16 cellular contexts compared by ENCODE assay signal in genomic region chr14:85731198-85731597, GRCh38.
A peak's percentile ranks its signal among the peaks of the same experiment; 100 is the strongest.
DNase-seq lines count a peak whose midpoint lies in the region; FAIRE-seq and TF ChIP-seq lines count a peak whose summit lies in the region.
"Had no signal": no experiment of that assay in that cellular context is flagged by ENCODE, and none has a peak within 500 bp of the region (broad histone marks: within the 10 kb centered on the region; RNA-seq: fewer than 3 reads in every experiment).

No MANE protein-coding gene starts in this region.

- FAIRE-seq in D721Med (lab: Jason Lieb, UNC) = no peak
- FAIRE-seq: GM18507 had no signal

- H3K36me3 Mint-ChIP-seq in mesothelial cell of epicardium = no peaks in the 10 kb centered on the region
- H3K36me3 Mint-ChIP-seq: activated naive CD4-positive, alpha-beta T cell treated with anti-CD3 and anti-CD28 coated beads, Interleukin-2, amount 50 U/mL, for 24 hours had no signal

- no peak overlapping the region for H3K27ac Mint-ChIP-seq in mesothelial cell of epicardium
- H3K27ac Mint-ChIP-seq: activated naive CD4-positive, alpha-beta T cell treated with anti-CD3 and anti-CD28 coated beads, Interleukin-2, amount 50 U/mL, for 24 hours; stimulated activated naive CD8-positive, alpha-beta T cell treated with anti-CD3 and anti-CD28 coated beads, Interleukin-15, Interleukin-2, amounts not matched to agents 100 ng/mL and 50 ng/mL, for 24 hours had no signal

- TF ChIP-seq CTCF in foreskin fibroblast (IDR thresholded peaks at IDR 0.05; ENCODE audit: low read depth, low read length) (no peak), mesothelial cell of epicardium (IDR thresholded peaks at IDR 0.05; ENCODE audit: unreplicated experiment) (no peak), D721Med (IDR thresholded peaks at IDR 0.05; ENCODE audit: insufficient read depth, missing control alignments) (no peak)

- no peak overlapping the region for H3K4me3 Mint-ChIP-seq in mesothelial cell of epicardium
- H3K4me3 Mint-ChIP-seq: activated naive CD4-positive, alpha-beta T cell treated with anti-CD3 and anti-CD28 coated beads, Interleukin-2, amount 50 U/mL, for 24 hours; stimulated activated naive CD8-positive, alpha-beta T cell treated with anti-CD3 and anti-CD28 coated beads, Interleukin-15, Interleukin-2, amounts not matched to agents 100 ng/mL and 50 ng/mL, for 24 hours had no signal

- peak; percentile 48 for DNase-seq in Daoy (ENCODE audit: low read depth)
- peak; percentile 10 for DNase-seq in T1000 (lab: John Stamatoyannopoulos, UW)
- DNase-seq in foreskin fibroblast = peak; percentile 16 to 89
- DNase-seq in non-pigmented ciliary epithelial cell (ENCODE audit: low read depth) = peak; percentile 60
- no peak for DNase-seq in GM19240 (ENCODE audit: insufficient read length, low spot score)
- DNase-seq in NCI-H748 treated with DMSO at 0.1 percent for 48 hours (lab: John Stamatoyannopoulos, UW) = no peak
- DNase-seq in mesothelial cell of epicardium (ENCODE audit: low spot score in 2 of 2, unreplicated experiment in 2 of 2) = no peak
- no peak for DNase-seq in D721Med (ENCODE audit: insufficient read length, low spot score)
- DNase-seq: C1 segment of cervical spinal cord, KBM-7, NCI-H187 had no signal

- H3K27me3 Mint-ChIP-seq in mesothelial cell of epicardium (ENCODE audit: low read depth) = no peaks in the 10 kb centered on the region
- H3K27me3 Mint-ChIP-seq: activated naive CD4-positive, alpha-beta T cell treated with anti-CD3 and anti-CD28 coated beads, Interleukin-2, amount 50 U/mL, for 24 hours; stimulated activated naive CD8-positive, alpha-beta T cell treated with anti-CD3 and anti-CD28 coated beads, Interleukin-15, Interleukin-2, amounts not matched to agents 100 ng/mL and 50 ng/mL, for 24 hours had no signal

- H3K4me1 Mint-ChIP-seq in mesothelial cell of epicardium = peaks cover 8% of the 10 kb centered on the region
- H3K4me1 Mint-ChIP-seq: activated naive CD4-positive, alpha-beta T cell treated with anti-CD3 and anti-CD28 coated beads, Interleukin-2, amount 50 U/mL, for 24 hours had no signal

- H3K9me3 Mint-ChIP-seq in mesothelial cell of epicardium = no peaks in the 10 kb centered on the region
- H3K9me3 Mint-ChIP-seq: activated naive CD4-positive, alpha-beta T cell treated with anti-CD3 and anti-CD28 coated beads, Interleukin-2, amount 50 U/mL, for 24 hours; stimulated activated naive CD8-positive, alpha-beta T cell treated with anti-CD3 and anti-CD28 coated beads, Interleukin-15, Interleukin-2, amounts not matched to agents 100 ng/mL and 50 ng/mL, for 24 hours had no signal

- no peak overlapping the region for H3K4me3 ChIP-seq in foreskin fibroblast (ENCODE audit: low read depth in 1 of 2, low read length in 2 of 2)
- H3K4me3 ChIP-seq: prostate gland, SJSA1 had no signal

Comparison
In these comparisons a context has a peak if more than half of its experiments do, and no peak if none do; other contexts are left out.
1. DNase-seq: peak in Daoy (single experiment), T1000 (single experiment), foreskin fibroblast (2 of 2) and non-pigmented ciliary epithelial cell (single experiment); none in GM19240 (single experiment), NCI-H748 treated with DMSO at 0.1 percent for 48 hours (single experiment), mesothelial cell of epicardium (0 of 2) and D721Med (single experiment).